12 cellular contexts compared by ENCODE assay signal in genomic region chr20:4225778-4226177, GRCh38. TPM values are rescaled to one million over a fixed set of nuclear protein-coding genes. Genes with fewer than 3 reads are reported as not detected.
A peak's percentile ranks its signal among the peaks of the same experiment; 100 is the strongest.
DNase-seq lines count a peak whose midpoint lies in the region; ATAC-seq and TF ChIP-seq lines count a peak whose summit lies in the region.
"Had no signal": no experiment of that assay in that cellular context is flagged by ENCODE, and none has a peak within 500 bp of the region (broad histone marks: within the 10 kb centered on the region; RNA-seq: fewer than 3 reads in every experiment).

No MANE protein-coding gene starts in this region.

- H3K4me1 ChIP-seq in RWPE2 (ENCODE audit: insufficient read depth, poor library complexity, severe bottlenecking) (peaks cover 12% of the 10 kb centered on the region), neuronal stem cell (ENCODE audit: control insufficient read depth in 2 of 2, insufficient read depth in 1 of 2, low read depth in 1 of 2, low read length in 2 of 2) (peaks cover 0 to 5% of the 10 kb centered on the region in 2 donors), GM23338 (ENCODE audit: insufficient read depth) (no peaks in the 10 kb centered on the region)

- H3K4me1 Mint-ChIP-seq in GM23338 = peaks cover 7% of the 10 kb centered on the region
- H3K4me1 Mint-ChIP-seq: central memory CD8-positive, alpha-beta T cell had no signal

- H3K14ac ChIP-seq in neuronal stem cell (ENCODE audit: low read length) = no peak overlapping the region

- WGBS in neuronal stem cell (ENCODE audit: extremely low coverage in 2 of 2, insufficient read length in 2 of 2, insufficient replicate concordance in 1 of 2), 2 donors = no CpG with 5 or more reads among the region's 5 CpGs

- H2BK120ac ChIP-seq in neuronal stem cell (ENCODE audit: low read depth, low read length) = no peak overlapping the region

- no peak overlapping the region for H3K18ac ChIP-seq in neuronal stem cell (ENCODE audit: low read length)

- H3K9me2 ChIP-seq in GM23338 (ENCODE audit: insufficient read depth) = no peaks in the 10 kb centered on the region

- no peak overlapping the region for H2AK5ac ChIP-seq in neuronal stem cell (ENCODE audit: low read depth, low read length)

- no peaks in the 10 kb centered on the region for H3F3A ChIP-seq in GM23338 (replicated peaks; ENCODE audit: low read depth)

- no peak overlapping the region for H2BK15ac ChIP-seq in neuronal stem cell (ENCODE audit: low read length)

- no peak overlapping the region for H3K23ac ChIP-seq in neuronal stem cell (ENCODE audit: low read depth, low read length, poor library complexity)

- no peaks in the 10 kb centered on the region for H3K27me3 ChIP-seq in RWPE2 (ENCODE audit: insufficient read depth, poor library complexity, severe bottlenecking)
- peaks cover 0 to 11% (median 7%) of the 10 kb centered on the region in 3 experiments for H3K27me3 ChIP-seq in neuronal stem cell (ENCODE audit: control insufficient read depth in 3 of 3, insufficient read depth in 3 of 3, low read depth in 1 of 3, low read length in 3 of 3)
- H3K27me3 ChIP-seq in GM23338 (ENCODE audit: insufficient read depth) = peaks cover 16% of the 10 kb centered on the region
- H3K27me3 ChIP-seq: ovary had no signal

- H3K9me3 Mint-ChIP-seq in GM23338 = no peaks in the 10 kb centered on the region
- H3K9me3 Mint-ChIP-seq: activated CD8-positive, alpha-beta T cell treated with anti-CD3 and anti-CD28 coated beads for 36 hours; central memory CD8-positive, alpha-beta T cell had no signal

- H3K36me3 ChIP-seq in RWPE2 (ENCODE audit: low read depth) (no peaks in the 10 kb centered on the region), neuronal stem cell (replicated peaks in 1 of 2; ENCODE audit: control insufficient read depth in 2 of 2, insufficient read depth in 2 of 2, low read length in 2 of 2) (no peaks in the 10 kb centered on the region), GM23338 (ENCODE audit: insufficient read depth) (no peaks in the 10 kb centered on the region)
- H3K36me3 ChIP-seq: ovary had no signal

- H4K20me1 ChIP-seq in GM23338 (replicated peaks; ENCODE audit: insufficient read depth) = no peaks in the 10 kb centered on the region

- peak overlapping the region; percentile 21 for H3K27ac ChIP-seq in RWPE2 (ENCODE audit: poor library complexity, severe bottlenecking)
- H3K27ac ChIP-seq in neuronal stem cell (replicated peaks; ENCODE audit: low read length) = no peak overlapping the region
- no peak overlapping the region for H3K27ac ChIP-seq in GM23338 (ENCODE audit: low read depth)
- H3K27ac ChIP-seq: ovary had no signal

- H3K36me3 Mint-ChIP-seq in GM23338 (ENCODE audit: low read depth) = no peaks in the 10 kb centered on the region

- no peak overlapping the region for H4K8ac ChIP-seq in neuronal stem cell (ENCODE audit: low read depth, low read length)

- peak; percentile 99 for DNase-seq in EH (ENCODE audit: low read depth)
- DNase-seq in RWPE2 (ENCODE audit: low spot score) = no peak
- peak; percentile 96 for DNase-seq in fibroblast of peridontal ligament (ENCODE audit: extremely low read depth)
- peak; percentile 88 for DNase-seq in retinal pigment epithelial cell (ENCODE audit: low read depth)
- no peak for DNase-seq in superior temporal gyrus (ENCODE audit: extremely low spot score)
- DNase-seq in pons (ENCODE audit: low spot score) = no peak
- no peak for DNase-seq in neuronal stem cell (ENCODE audit: low spot score)
- DNase-seq in GM23338 (ENCODE audit: low spot score) = no peak
- DNase-seq: activated CD8-positive, alpha-beta T cell treated with anti-CD3 and anti-CD28 coated beads for 36 hours; DMS79 treated with DMSO at 0.1 percent for 48 hours had no signal

- no peaks in the 10 kb centered on the region for H3K79me2 ChIP-seq in GM23338 (replicated peaks; ENCODE audit: insufficient read depth)

- no peaks in the 10 kb centered on the region for H3K9me3 ChIP-seq in RWPE2 (ENCODE audit: severe bottlenecking)
- H3K9me3 ChIP-seq in neuronal stem cell (replicated peaks in 1 of 2; ENCODE audit: control insufficient read depth in 2 of 2, insufficient read depth in 1 of 2, low read depth in 1 of 2, low read length in 2 of 2) = no peaks in the 10 kb centered on the region
- H3K9me3 ChIP-seq: ovary had no signal

- TF ChIP-seq CTCF in RWPE2 (IDR thresholded peaks at IDR 0.05; ENCODE audit: poor library complexity, severe bottlenecking) = no peak
- TF ChIP-seq CTCF in retinal pigment epithelial cell (conservative IDR thresholded peaks at IDR 0.05; ENCODE audit: low read depth, low read length) = no peak
- no peak for TF ChIP-seq CTCF in GM23338 (conservative IDR thresholded peaks at IDR 0.05; ENCODE audit: low read depth in 2 of 2)

- H2AFZ ChIP-seq in neuronal stem cell (ENCODE audit: low read length) (no peak overlapping the region), GM23338 (no peak overlapping the region)

- H4K91ac ChIP-seq in neuronal stem cell (ENCODE audit: low read depth, low read length, poor library complexity) = no peak overlapping the region

- H3K4me3 ChIP-seq in RWPE2 (ENCODE audit: severe bottlenecking) (no peak overlapping the region), retinal pigment epithelial cell (ENCODE audit: low read length) (no peak overlapping the region), neuronal stem cell (ENCODE audit: low read length in 2 of 2) (no peak overlapping the region), GM23338 (no peak overlapping the region)
- H3K4me3 ChIP-seq: ovary had no signal

- no peak overlapping the region for H3K4ac ChIP-seq in neuronal stem cell (ENCODE audit: low read length)

- no peak overlapping the region for H3K27ac Mint-ChIP-seq in GM23338
- H3K27ac Mint-ChIP-seq: activated CD8-positive, alpha-beta T cell treated with anti-CD3 and anti-CD28 coated beads for 36 hours had no signal

- H3K4me2 ChIP-seq in neuronal stem cell (ENCODE audit: insufficient read depth, low read length, poor library complexity, severe bottlenecking) (no peak overlapping the region), GM23338 (no peak overlapping the region)

- H3K9ac ChIP-seq in neuronal stem cell (ENCODE audit: low read depth, low read length, poor library complexity) = no peak overlapping the region

- H3K79me1 ChIP-seq in neuronal stem cell (ENCODE audit: low read depth, low read length) = no peaks in the 10 kb centered on the region

- peaks cover 14% of the 10 kb centered on the region for H3K27me3 Mint-ChIP-seq in GM23338 (ENCODE audit: insufficient read depth, low read depth, poor library complexity)

- no peak overlapping the region for H3K4me3 Mint-ChIP-seq in GM23338
- H3K4me3 Mint-ChIP-seq: activated CD8-positive, alpha-beta T cell treated with anti-CD3 and anti-CD28 coated beads for 36 hours; central memory CD8-positive, alpha-beta T cell had no signal

- peak; percentile 88 for ATAC-seq in RWPE2 (ENCODE audit: low read depth)
- no peak for ATAC-seq in GM23338
- ATAC-seq: activated CD8-positive, alpha-beta T cell treated with anti-CD3 and anti-CD28 coated beads for 36 hours had no signal

- H2BK12ac ChIP-seq in neuronal stem cell (ENCODE audit: low read length) = no peak overlapping the region

- H2BK5ac ChIP-seq in neuronal stem cell (ENCODE audit: low read length) = no peak overlapping the region

TF ChIP-seq in GM23338, 12 proteins besides CTCF, POLR2A, EP300 and RAD21:
- no peak for TF ChIP-seq ZNF331 (CRISPR knock-in tag; IDR thresholded peaks at IDR 0.05; ENCODE audit: low read depth)
- TF ChIP-seq ETS1 (IDR thresholded peaks at IDR 0.05) = no peak
- no peak for TF ChIP-seq POLR2AphosphoS5 (IDR thresholded peaks at IDR 0.05; ENCODE audit: low read depth)
- no peak for TF ChIP-seq REST (IDR thresholded peaks at IDR 0.05; ENCODE audit: unreplicated experiment)
- TF ChIP-seq CREB1 (CRISPR knock-in tag; IDR thresholded peaks at IDR 0.05; ENCODE audit: low read depth) = no peak
- TF ChIP-seq EZH2 (IDR thresholded peaks at IDR 0.05; ENCODE audit: low read depth, unreplicated experiment) = no peak
- TF ChIP-seq NANOG (IDR thresholded peaks at IDR 0.05; ENCODE audit: borderline replicate concordance) = no peak
- TF ChIP-seq ZNF114 (CRISPR knock-in tag; IDR thresholded peaks at IDR 0.05) = no peak
- no peak for TF ChIP-seq EZH2phosphoT487 (IDR thresholded peaks at IDR 0.05; ENCODE audit: unreplicated experiment)

RNA-seq across cellular contexts. Expression of gene ADRA1D, which starts 23.3 kb away (rescaled TPM):
- polyA plus RNA-seq in neuronal stem cell (2013, experiment 1 of 2) = 0.24 TPM
- polyA plus RNA-seq in neuronal stem cell (2013, experiment 2 of 2) = 0.22 TPM
- 0.16 and 0.28 TPM in 2 replicates for total RNA-seq in GM23338 (2014; rRNA removed; shearing (Covaris generic))
- polyA plus RNA-seq in GM23338 (2016; fragmentation: Nextera tagmentation; extraction: Ambion mirVana) = 0.31 TPM in 1 of 2 replicates, not detected in the other
- total RNA-seq: activated CD8-positive, alpha-beta T cell treated with anti-CD3 and anti-CD28 coated beads for 36 hours had no signal

Comparison
In these comparisons a context has a peak if more than half of its experiments do, and no peak if none do; other contexts are left out.
1. DNase-seq: peak in EH (single experiment), fibroblast of peridontal ligament (single experiment) and retinal pigment epithelial cell (single experiment); none in RWPE2 (single experiment), superior temporal gyrus (single experiment), pons (single experiment), neuronal stem cell (single experiment) and GM23338 (single experiment).